14 cellular contexts compared by ENCODE assay signal in genomic region chr5:91136271-91136670, GRCh38.
A peak's percentile ranks its signal among the peaks of the same experiment; 100 is the strongest.
DNase-seq lines count a peak whose midpoint lies in the region; TF ChIP-seq lines count a peak whose summit lies in the region.
"Had no signal": no experiment of that assay in that cellular context is flagged by ENCODE, and none has a peak within 500 bp of the region (broad histone marks: within the 10 kb centered on the region; RNA-seq: fewer than 3 reads in every experiment).

No MANE protein-coding gene starts in this region.

- H3K9me3 ChIP-seq in thyroid gland: no peaks in the 10 kb centered on the region
- H3K9me3 ChIP-seq: HAP-1, prostate gland had no signal

- POLR2A ChIA-PET in GM10248 (lab: Yijun Ruan, JAX): no interaction called here

- WGBS in thyroid gland, 2 donors: 37 to 48% methylated on average over 1 of the region's 1 CpG

- CTCF ChIA-PET in GM10248 (lab: Yijun Ruan, JAX): interaction anchor here (1.5 kb wide), 2 partner anchors 10 to 19 kb away, joined by 4 to 5 read pairs; no protein-coding TSS in a partner anchor

- H3K27me3 ChIP-seq in thyroid gland: no peaks in the 10 kb centered on the region

- H3K4me3 ChIP-seq in thyroid gland (replicated peaks in 1 of 3): no peak overlapping the region
- H3K4me3 ChIP-seq: HAP-1, prostate gland had no signal

- DNase-seq in HPDE6-E6E7 (ENCODE audit: extremely low spot score) (peak; percentile 59), SW480 (ENCODE audit: low spot score) (peak; percentile 7), glomerular visceral epithelial cell (ENCODE audit: extremely low spot score) (peak; percentile 84), thyroid gland (peak; percentile 44 to 48), NCI-H146 (lab: John Stamatoyannopoulos, UW) (no peak), superior temporal gyrus (ENCODE audit: extremely low spot score) (no peak), GM10248 (ENCODE audit: extremely low spot score) (no peak)
- DNase-seq: activated T-cell treated with anti-CD3 and anti-CD28 coated beads, Interleukin-2, amount 50 U/mL, for 72 hours; head of caudate nucleus; Karpas-422; NCI-H187 treated with DMSO at 0.1 percent for 48 hours; NCI-H774 had no signal

- H3K27ac ChIP-seq in thyroid gland: peak overlapping the region; percentile 43 to 58 (median 44)
- H3K27ac ChIP-seq: prostate gland had no signal

- intact Hi-C loops in thyroid gland (cut with DNase I): no loop called here

- no peaks in the 10 kb centered on the region for H3K36me3 ChIP-seq in thyroid gland
- H3K36me3 ChIP-seq: HAP-1, prostate gland had no signal

- TF ChIP-seq POLR2A in thyroid gland (IDR thresholded peaks at IDR 0.05): no peak

- peak in 3 of 6 experiments; percentile 44 to 48 (median 47) for TF ChIP-seq CTCF in thyroid gland (IDR thresholded peaks at IDR 0.05)
- no peak for TF ChIP-seq CTCF in GM10248 (IDR thresholded peaks at IDR 0.05; ENCODE audit: control extremely low read depth, extremely low read depth, low read depth, missing control alignments)

- H3K4me1 ChIP-seq in thyroid gland: peaks cover 13 to 26% of the 10 kb centered on the region in 2 donors
- H3K4me1 ChIP-seq: HAP-1, prostate gland had no signal

Comparison
In these comparisons a context has a peak if more than half of its experiments do, and no peak if none do; other contexts are left out.
1. DNase-seq: peak in HPDE6-E6E7 (single experiment), SW480 (single experiment), glomerular visceral epithelial cell (single experiment) and thyroid gland (2 of 2); none in NCI-H146 (single experiment), superior temporal gyrus (single experiment) and GM10248 (single experiment).